ENCODE assay signal across 7 cellular contexts in genomic region chr5:168030911-168031310, GRCh38.
"Had no signal": no experiment of that assay in that cellular context is flagged by ENCODE, and none has a peak within 500 bp of the region (broad histone marks: within the 10 kb centered on the region; RNA-seq: fewer than 3 reads in every experiment).

No MANE protein-coding gene starts in this region.

- H3K4me3 Mint-ChIP-seq: HFFc6 had no signal

- H3K9me3 Mint-ChIP-seq: HFFc6 had no signal

- DNase-seq: GM23248, GOT3, H7, HFFc6, IMR-90 had no signal

- H3K27ac Mint-ChIP-seq: HFFc6 had no signal

- ATAC-seq: HCT116, K562 had no signal
